Comparison of ENCODE assay signal across 16 cellular contexts in the genomic region with DNA sequence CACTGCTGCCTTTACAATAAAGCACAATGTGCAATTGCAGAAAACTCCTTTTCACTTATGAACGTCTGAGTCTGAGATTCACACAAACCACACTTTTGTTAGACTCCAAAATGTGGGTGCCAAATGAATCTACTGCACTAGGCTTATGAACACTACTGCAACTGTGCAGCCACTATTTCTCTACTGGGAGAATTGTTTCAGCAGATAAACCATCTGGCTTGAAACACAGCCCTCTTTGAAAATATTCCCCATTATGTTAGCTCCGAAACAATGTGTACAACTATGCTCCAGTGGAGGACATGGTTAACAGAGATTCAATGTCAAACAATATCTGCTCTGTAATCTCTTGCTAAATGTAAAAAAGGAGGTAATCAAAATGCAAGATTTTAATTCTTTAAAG.
"Had no signal": no experiment of that assay in that cellular context is flagged by ENCODE, and none has a peak within 500 bp of the region (broad histone marks: within the 10 kb centered on the region; RNA-seq: fewer than 3 reads in every experiment).

No MANE protein-coding gene starts in this region.

- H3K4me3 ChIP-seq: heart left ventricle, ovary, skin epidermis, stomach, transverse colon had no signal

- H3K36me3 ChIP-seq: heart left ventricle, ovary, stomach, transverse colon had no signal

- H3K9ac ChIP-seq: SK-N-SH had no signal

- H3K4me2 ChIP-seq: SK-N-SH had no signal

- H3K9me3 ChIP-seq: heart left ventricle, ovary, SK-N-SH, stomach, transverse colon had no signal

- ATAC-seq: activated naive CD4-positive, alpha-beta T cell treated with anti-CD3 and anti-CD28 coated beads, Interleukin-2, amount 50 U/mL, for 72 hours; heart left ventricle; left lobe of liver had no signal

- DNase-seq: activated effector memory CD4-positive, alpha-beta T cell treated with anti-CD3 and anti-CD28 coated beads, Interleukin-2, amount 50 U/mL, for 16 hours; activated T-cell treated with anti-CD3 and anti-CD28 coated beads, Interleukin-2, amount 50 U/mL, for 1 hour; amniotic stem cell; cerebellar nuclear complex; heart left ventricle; mammary epithelial cell; nephron progenitor cell; ovary; SK-N-SH; stomach; transverse colon had no signal

- H3K27me3 ChIP-seq: heart left ventricle, ovary, stomach, transverse colon had no signal

- H3K27ac Mint-ChIP-seq: activated naive CD4-positive, alpha-beta T cell treated with anti-CD3 and anti-CD28 coated beads, Interleukin-2, amount 50 U/mL, for 72 hours; nephron progenitor cell; T-helper 1 cell treated with Interleukin-12 subunit alpha and Interleukin-12 subunit beta and Interleukin-4 antibody, amounts not matched to agents 30 μg/mL and 1 μg/mL, for 36 hours had no signal

- H3K27ac ChIP-seq: heart left ventricle, ovary, skin epidermis, stomach, transverse colon had no signal

- H3K36me3 Mint-ChIP-seq: activated naive CD4-positive, alpha-beta T cell treated with anti-CD3 and anti-CD28 coated beads, Interleukin-2, amount 50 U/mL, for 72 hours; brain had no signal

- H3K4me1 ChIP-seq: stomach had no signal

- H3K9me3 Mint-ChIP-seq: activated naive CD4-positive, alpha-beta T cell treated with anti-CD3 and anti-CD28 coated beads, Interleukin-2, amount 50 U/mL, for 72 hours; brain; nephron progenitor cell; T-helper 1 cell treated with Interleukin-12 subunit alpha and Interleukin-12 subunit beta and Interleukin-4 antibody, amounts not matched to agents 30 μg/mL and 1 μg/mL, for 36 hours had no signal

- H3K4me3 Mint-ChIP-seq: brain; nephron progenitor cell; T-helper 1 cell treated with Interleukin-12 subunit alpha and Interleukin-12 subunit beta and Interleukin-4 antibody, amounts not matched to agents 30 μg/mL and 1 μg/mL, for 36 hours had no signal
